Comparison of ENCODE assay signal across 15 cellular contexts in the genomic region with DNA sequence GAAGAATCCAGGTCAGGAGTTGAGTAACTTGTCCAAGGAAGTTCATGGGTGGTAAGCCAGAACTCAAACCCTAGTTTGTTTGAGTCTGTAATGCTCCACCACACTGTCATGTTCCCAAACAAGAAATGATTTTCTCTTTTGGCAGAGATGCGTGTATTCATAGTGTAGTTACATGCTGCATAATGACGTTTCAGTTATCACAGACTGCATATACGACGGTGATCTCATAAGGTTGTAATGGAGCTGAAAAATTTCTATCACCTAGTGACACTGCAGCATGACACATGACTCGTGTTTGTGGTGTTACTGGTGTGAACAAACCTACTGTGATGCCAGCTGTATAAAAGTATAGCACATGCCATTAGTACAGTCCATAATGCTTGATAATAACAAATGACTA.
DNase-seq lines count a peak whose midpoint lies in the region; ATAC-seq lines count a peak whose summit lies in the region.
"Had no signal": no experiment of that assay in that cellular context is flagged by ENCODE, and none has a peak within 500 bp of the region (broad histone marks: within the 10 kb centered on the region; RNA-seq: fewer than 3 reads in every experiment).

No MANE protein-coding gene starts in this region.

- no peak overlapping the region for H3K23ac ChIP-seq in mesenchymal stem cell (ENCODE audit: low read length in 2 of 2)

- H4K91ac ChIP-seq in mesenchymal stem cell (ENCODE audit: low read length) = no peak overlapping the region

- peaks cover 6% of the 10 kb centered on the region for H3K4me1 ChIP-seq in mesenchymal stem cell (ENCODE audit: control insufficient read depth, insufficient read depth, low read depth, low read length)
- H3K4me1 ChIP-seq: body of pancreas, parathyroid adenoma had no signal

- WGBS in mesenchymal stem cell = 70% methylated on average over 4 of the region's 5 CpGs

- no peaks in the 10 kb centered on the region for H3K27me3 ChIP-seq in mesenchymal stem cell (ENCODE audit: control insufficient read depth in 1 of 2, insufficient read depth in 1 of 2, low read length in 2 of 2)
- H3K27me3 ChIP-seq: BLaER1 treated with 17β-estradiol and CSF1 and Interleukin-3, amounts not matched to agents 10 nM and 100 nM; body of pancreas had no signal

- H3K4me2 ChIP-seq in mesenchymal stem cell (ENCODE audit: low read length, poor library complexity, severe bottlenecking) = no peak overlapping the region
- H3K4me2 ChIP-seq: BLaER1 treated with 17β-estradiol and CSF1 and Interleukin-3, amounts not matched to agents 10 nM and 100 nM had no signal

- H2AFZ ChIP-seq in mesenchymal stem cell (ENCODE audit: low read depth, low read length) = no peak overlapping the region
- H2AFZ ChIP-seq: parathyroid adenoma had no signal

- H3K9ac ChIP-seq in mesenchymal stem cell (ENCODE audit: low read length) = no peak overlapping the region
- H3K9ac ChIP-seq: BLaER1 treated with 17β-estradiol and CSF1 and Interleukin-3, amounts not matched to agents 10 nM and 100 nM; parathyroid adenoma had no signal

- H3K79me1 ChIP-seq in mesenchymal stem cell (replicated peaks; ENCODE audit: low read length, poor library complexity, severe bottlenecking) = peaks cover 16% of the 10 kb centered on the region

- no peak for ATAC-seq in HG03342 (IDR thresholded peaks at IDR 0.05; ENCODE audit: unreplicated experiment)
- ATAC-seq: body of pancreas; stimulated activated naive CD8-positive, alpha-beta T cell treated with anti-CD3 and anti-CD28 coated beads, Interleukin-15, amount 100 ng/mL, for 72 hours had no signal

- H3K14ac ChIP-seq in mesenchymal stem cell (ENCODE audit: low read length in 2 of 2) = no peak overlapping the region

- peaks cover 8% of the 10 kb centered on the region for H3K9me3 ChIP-seq in mesenchymal stem cell (ENCODE audit: control insufficient read depth, low read length)
- H3K9me3 ChIP-seq: body of pancreas had no signal

- H2AK5ac ChIP-seq in mesenchymal stem cell (ENCODE audit: low read length, severe bottlenecking) = no peak overlapping the region

- H2BK5ac ChIP-seq in mesenchymal stem cell (ENCODE audit: low read depth, low read length, poor library complexity, severe bottlenecking) = no peak overlapping the region

- no peak overlapping the region for H3K18ac ChIP-seq in mesenchymal stem cell (ENCODE audit: low read depth in 1 of 2, low read length in 2 of 2)

- H3K27ac ChIP-seq in caudate nucleus (ENCODE audit: low read depth, low read length) (peak overlapping the region; percentile 60), mesenchymal stem cell (ENCODE audit: low read length, poor library complexity, severe bottlenecking) (no peak overlapping the region)
- H3K27ac ChIP-seq: BLaER1 treated with 17β-estradiol and CSF1 and Interleukin-3, amounts not matched to agents 10 nM and 100 nM; body of pancreas; parathyroid adenoma had no signal

- H3K4me3 ChIP-seq in mesenchymal stem cell (ENCODE audit: insufficient read depth in 1 of 2, low read depth in 1 of 2, low read length in 2 of 2) = no peak overlapping the region
- H3K4me3 ChIP-seq: BLaER1 treated with 17β-estradiol and CSF1 and Interleukin-3, amounts not matched to agents 10 nM and 100 nM; body of pancreas had no signal

- no peak overlapping the region for H2BK15ac ChIP-seq in mesenchymal stem cell (ENCODE audit: low read depth, poor library complexity, severe bottlenecking)

- no peak overlapping the region for H2BK12ac ChIP-seq in mesenchymal stem cell (ENCODE audit: low read length in 2 of 2)

- DNase-seq in EH (ENCODE audit: low read depth) (peak; percentile 60), M059J (ENCODE audit: low read depth) (peak; percentile 73), caudate nucleus (lab: John Stamatoyannopoulos, UW) (no peak), mesenchymal stem cell (peak; percentile 42), SHP77 treated with DMSO at 0.1 percent for 48 hours (lab: John Stamatoyannopoulos, UW) (no peak), KG1 (lab: John Stamatoyannopoulos, UW) (no peak), midbrain (lab: John Stamatoyannopoulos, UW) (no peak)
- DNase-seq: body of pancreas; DMS53; effector CD8-positive, alpha-beta T cell; stimulated activated CD4-positive, alpha-beta T cell treated with anti-CD3 and anti-CD28 coated beads, Interleukin-12 subunit alpha, Interleukin-12 subunit beta, amount 100 ng/mL, for 4 hours; stimulated activated naive CD8-positive, alpha-beta T cell treated with anti-CD3 and anti-CD28 coated beads, Interleukin-15, amount 100 ng/mL, for 72 hours had no signal

- H4K8ac ChIP-seq in mesenchymal stem cell (ENCODE audit: low read length) = no peak overlapping the region

- no peak overlapping the region for H2BK120ac ChIP-seq in mesenchymal stem cell (ENCODE audit: low read depth, low read length)

- H3K36me3 ChIP-seq in mesenchymal stem cell (ENCODE audit: control insufficient read depth in 1 of 2, insufficient read depth in 2 of 2, low read depth in 1 of 2, low read length in 2 of 2) = peaks cover 10 to 25% of the 10 kb centered on the region in 2 experiments

- no peak overlapping the region for H3K4ac ChIP-seq in mesenchymal stem cell (ENCODE audit: low read depth in 1 of 2, low read length in 2 of 2)

Comparison
In these comparisons a context has a peak if more than half of its experiments do, and no peak if none do; other contexts are left out.
1. DNase-seq: peak in EH (single experiment), M059J (single experiment) and mesenchymal stem cell (single experiment); none in caudate nucleus (0 of 61), SHP77 treated with DMSO at 0.1 percent for 48 hours (single experiment), KG1 (single experiment) and midbrain (single experiment).